Comparison of ENCODE assay signal across 18 cellular contexts in the genomic region with DNA sequence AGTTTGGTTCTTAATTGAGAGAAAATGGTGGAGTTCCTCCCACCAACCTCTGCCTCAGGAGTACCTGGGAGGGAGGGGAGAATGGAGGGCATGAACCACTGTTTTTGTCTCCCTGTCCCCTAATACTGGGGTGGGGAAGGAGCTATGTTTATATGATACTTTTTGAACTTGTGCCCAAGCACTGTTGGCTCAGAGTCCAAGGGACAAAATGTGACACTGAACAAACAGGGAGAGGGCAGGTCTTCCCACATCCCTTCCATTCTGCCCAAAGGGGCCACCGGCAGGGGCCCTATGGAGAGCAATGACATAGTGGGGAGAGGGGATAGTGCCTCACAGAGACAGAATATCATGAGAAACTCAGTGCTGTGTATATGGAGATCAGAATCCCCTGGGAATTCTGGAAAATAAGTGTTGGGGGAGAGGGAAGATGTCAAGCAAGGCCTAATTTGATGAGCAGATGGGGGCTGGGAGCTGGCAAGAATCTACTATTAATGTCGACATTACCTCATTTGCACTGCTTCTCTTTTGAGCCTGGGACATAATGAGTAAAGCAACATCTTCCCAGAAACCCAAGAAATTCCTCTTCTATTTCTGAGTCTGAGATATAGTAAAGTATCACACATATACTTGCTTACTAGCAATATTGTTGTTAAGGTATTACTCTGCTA.
DNase-seq lines count a peak whose midpoint lies in the region; ATAC-seq and TF ChIP-seq lines count a peak whose summit lies in the region.
"Had no signal": no experiment of that assay in that cellular context is flagged by ENCODE, and none has a peak within 500 bp of the region (broad histone marks: within the 10 kb centered on the region; RNA-seq: fewer than 3 reads in every experiment).

No MANE protein-coding gene starts in this region.

- H3K9me3 Mint-ChIP-seq in GM23338, result no peaks in the 10 kb centered on the region
- H3K9me3 Mint-ChIP-seq in neural crest cell, result peaks cover 3% of the 10 kb centered on the region
- H3K9me3 Mint-ChIP-seq: CD8-positive, alpha-beta T cell had no signal

- CTCF ChIA-PET in mammary epithelial cell (lab: Charles Lee; ENCODE audit: low non-redundant PET), result no interaction called here

- H2AFZ ChIP-seq in GM23338 (peak overlapping the region; percentile 47; the same call in 1 of the 2 replicates), mammary epithelial cell (ENCODE audit: low read depth, low read length) (no peak overlapping the region)

- dilution Hi-C loops in mammary epithelial cell (cut with HindIII; ENCODE audit: low sequenced_read_pairs), result no loop called here

- TF ChIP-seq POLR2A in Peyer's patch (IDR thresholded peaks at IDR 0.05), result no peak

- H3K4me2 ChIP-seq in GM23338, result no peak overlapping the region
- H3K4me2 ChIP-seq in mammary epithelial cell (ENCODE audit: insufficient read depth, low read depth, low read length), result no peak overlapping the region
- H3K4me2 ChIP-seq: BLaER1 treated with 17β-estradiol and CSF1 and Interleukin-3, amounts not matched to agents 10 nM and 100 nM had no signal

- no peaks in the 10 kb centered on the region for H3K27me3 ChIP-seq in GM23338 (ENCODE audit: insufficient read depth)
- H3K27me3 ChIP-seq in mammary epithelial cell (ENCODE audit: insufficient read depth, low read length), result no peaks in the 10 kb centered on the region
- no peaks in the 10 kb centered on the region for H3K27me3 ChIP-seq in Peyer's patch
- H3K27me3 ChIP-seq: BLaER1 treated with 17β-estradiol and CSF1 and Interleukin-3, amounts not matched to agents 10 nM and 100 nM; SJSA1 had no signal

- H3K27me3 Mint-ChIP-seq in GM23338 (ENCODE audit: insufficient read depth, low read depth, poor library complexity), result peaks cover 3% of the 10 kb centered on the region
- no peaks in the 10 kb centered on the region for H3K27me3 Mint-ChIP-seq in neural crest cell (ENCODE audit: low read depth)

- H3K27ac Mint-ChIP-seq in GM23338 (no peak overlapping the region), neural crest cell (ENCODE audit: unreplicated experiment) (peak overlapping the region; percentile 6)
- H3K27ac Mint-ChIP-seq: CD8-positive, alpha-beta T cell had no signal

- H3K4me1 ChIP-seq in GM23338 (ENCODE audit: insufficient read depth), result peaks cover 18% of the 10 kb centered on the region; the same call in 1 of the 2 replicates
- no peaks in the 10 kb centered on the region for H3K4me1 ChIP-seq in mammary epithelial cell (ENCODE audit: insufficient read depth, low read length)
- H3K4me1 ChIP-seq in Peyer's patch, result no peaks in the 10 kb centered on the region
- H3K4me1 ChIP-seq: SJSA1 had no signal

- no peak for ATAC-seq in GM23338
- ATAC-seq: CD8-positive, alpha-beta T cell; Right ventricle myocardium inferior had no signal

- H3K36me3 ChIP-seq in GM23338 (ENCODE audit: insufficient read depth), result no peaks in the 10 kb centered on the region
- H3K36me3 ChIP-seq in mammary epithelial cell (ENCODE audit: insufficient read depth, low read length), result no peaks in the 10 kb centered on the region
- no peaks in the 10 kb centered on the region for H3K36me3 ChIP-seq in Peyer's patch
- H3K36me3 ChIP-seq: BLaER1 treated with 17β-estradiol and CSF1 and Interleukin-3, amounts not matched to agents 10 nM and 100 nM; SJSA1 had no signal

- DNase-seq in GM23338 (ENCODE audit: low spot score) (no peak), NCI-H2171 (lab: John Stamatoyannopoulos, UW) (peak; percentile 16), islet precursor cell (peak; percentile 23), neural crest cell (ENCODE audit: low read depth, low spot score) (no peak), Kasumi-1 (lab: John Stamatoyannopoulos, UW) (no peak), mammary epithelial cell (no peak), Peyer's patch (no peak)
- DNase-seq: ACHN; CD8-positive, alpha-beta T cell; GDM1; H7; KBM-7; NCI-H1105 treated with DMSO at 0.1 percent for 48 hours; NCI-H2081; NCI-H446 treated with DMSO at 0.1 percent for 48 hours had no signal

- H3K9me3 ChIP-seq in mammary epithelial cell (replicated peaks; ENCODE audit: insufficient read depth, low read length), result no peaks in the 10 kb centered on the region
- no peaks in the 10 kb centered on the region for H3K9me3 ChIP-seq in Peyer's patch
- H3K9me3 ChIP-seq: BLaER1 treated with 17β-estradiol and CSF1 and Interleukin-3, amounts not matched to agents 10 nM and 100 nM; SJSA1 had no signal

- WGBS in mammary epithelial cell (ENCODE audit: low coverage, missing lambda C conversion rate), result 56% methylated on average over 2 of the region's 2 CpGs

- intact Hi-C loops in mammary epithelial cell (cut with micrococcal nuclease), result no loop called here

- H3K9ac ChIP-seq in mammary epithelial cell (ENCODE audit: insufficient read depth, low read length), result no peak overlapping the region
- H3K9ac ChIP-seq: BLaER1 treated with 17β-estradiol and CSF1 and Interleukin-3, amounts not matched to agents 10 nM and 100 nM had no signal

- no peak overlapping the region for H3K4me3 ChIP-seq in GM23338
- no peak overlapping the region for H3K4me3 ChIP-seq in mammary epithelial cell (replicated peaks in 1 of 3; ENCODE audit: insufficient read depth in 1 of 3, low read depth in 2 of 3, low read length in 3 of 3)
- no peak overlapping the region for H3K4me3 ChIP-seq in Peyer's patch
- H3K4me3 ChIP-seq: BLaER1 treated with 17β-estradiol and CSF1 and Interleukin-3, amounts not matched to agents 10 nM and 100 nM; SJSA1 had no signal

- TF ChIP-seq CTCF in GM23338 (conservative IDR thresholded peaks at IDR 0.05; ENCODE audit: low read depth in 2 of 2) (no peak), neural crest cell (conservative IDR thresholded peaks at IDR 0.05) (no peak), mammary epithelial cell (conservative IDR thresholded peaks at IDR 0.05 in 1 of 2, IDR thresholded peaks at IDR 0.05 in 1 of 2; ENCODE audit: extremely low read depth in 1 of 2, insufficient read depth in 1 of 2, low read depth in 1 of 2, low read length in 2 of 2) (no peak), Peyer's patch (IDR thresholded peaks at IDR 0.05) (no peak)

- H3K27ac ChIP-seq in GM23338 (ENCODE audit: low read depth) (no peak overlapping the region), mammary epithelial cell (ENCODE audit: insufficient read depth, low read depth, low read length) (no peak overlapping the region), Peyer's patch (no peak overlapping the region)
- H3K27ac ChIP-seq: BLaER1 treated with 17β-estradiol and CSF1 and Interleukin-3, amounts not matched to agents 10 nM and 100 nM; SJSA1 had no signal

- H3K79me2 ChIP-seq in GM23338 (replicated peaks; ENCODE audit: insufficient read depth) (no peaks in the 10 kb centered on the region), mammary epithelial cell (ENCODE audit: insufficient read depth, low read length) (no peaks in the 10 kb centered on the region)

- in situ Hi-C loops in mammary epithelial cell (cut with MboI; ENCODE audit: low sequenced_read_pairs in 2 of 2), result loop anchor here in 1 of 2 donors (25.0 kb wide), 1 partner anchor 517 kb away; no protein-coding TSS in a partner anchor

- H4K20me1 ChIP-seq in GM23338 (replicated peaks; ENCODE audit: insufficient read depth) (no peaks in the 10 kb centered on the region), mammary epithelial cell (ENCODE audit: insufficient read depth, low read length) (no peaks in the 10 kb centered on the region)
- H4K20me1 ChIP-seq: BLaER1 treated with 17β-estradiol and CSF1 and Interleukin-3, amounts not matched to agents 10 nM and 100 nM had no signal

- peaks cover 5% of the 10 kb centered on the region; the same call in 1 of the 2 replicates for H3K9me2 ChIP-seq in GM23338 (ENCODE audit: insufficient read depth)

- no peaks in the 10 kb centered on the region for H3K36me3 Mint-ChIP-seq in GM23338 (ENCODE audit: low read depth)
- no peaks in the 10 kb centered on the region for H3K36me3 Mint-ChIP-seq in neural crest cell (ENCODE audit: low read depth)
- H3K36me3 Mint-ChIP-seq: CD8-positive, alpha-beta T cell had no signal

- H3K4me3 Mint-ChIP-seq in GM23338 (no peak overlapping the region), neural crest cell (no peak overlapping the region)
- H3K4me3 Mint-ChIP-seq: CD8-positive, alpha-beta T cell had no signal

- H3K4me1 Mint-ChIP-seq in GM23338 (peaks cover 7% of the 10 kb centered on the region), neural crest cell (no peaks in the 10 kb centered on the region)

- BruUV-seq in mammary epithelial cell (replicated peaks; lab: Mats Ljungman, UMichigan), result no TSS peak

- H3F3A ChIP-seq in GM23338 (replicated peaks; ENCODE audit: low read depth), result no peaks in the 10 kb centered on the region

TF ChIP-seq in GM23338, 12 proteins besides CTCF, POLR2A, EP300 and RAD21 (continues in another document):
- no peak for TF ChIP-seq NANOG (IDR thresholded peaks at IDR 0.05; ENCODE audit: borderline replicate concordance)
- TF ChIP-seq REST (IDR thresholded peaks at IDR 0.05; ENCODE audit: unreplicated experiment), result no peak
- TF ChIP-seq STAT1 (IDR thresholded peaks at IDR 0.05; ENCODE audit: unreplicated experiment), result no peak
- TF ChIP-seq EZH2 (IDR thresholded peaks at IDR 0.05; ENCODE audit: low read depth, unreplicated experiment), result no peak
- TF ChIP-seq EZH2phosphoT487 (IDR thresholded peaks at IDR 0.05; ENCODE audit: unreplicated experiment), result no peak
- TF ChIP-seq JUNB (IDR thresholded peaks at IDR 0.05; ENCODE audit: unreplicated experiment), result no peak
- no peak for TF ChIP-seq CREB1 (CRISPR knock-in tag; IDR thresholded peaks at IDR 0.05; ENCODE audit: low read depth)

Comparison
In these comparisons a context has a peak if more than half of its experiments do, and no peak if none do; other contexts are left out.
1. DNase-seq: peak in NCI-H2171 (single experiment) and islet precursor cell (single experiment); none in GM23338 (single experiment), neural crest cell (single experiment), Kasumi-1 (0 of 2), mammary epithelial cell (single experiment) and Peyer's patch (0 of 3).